In genomic region chr7:22855049-22855392, GRCh38 we compare ENCODE assay signal across 8 cellular contexts. TPM values are rescaled to one million over a fixed set of nuclear protein-coding genes. Genes with fewer than 3 reads are reported as not detected.
DNase-seq lines count a peak whose midpoint lies in the region; ATAC-seq and TF ChIP-seq lines count a peak whose summit lies in the region.

No MANE protein-coding gene starts in this region.

- no peak for TF ChIP-seq CTCF in GM12865 (IDR thresholded peaks at IDR 0.05; ENCODE audit: insufficient read depth, low read depth, low read length, missing control alignments)
- TF ChIP-seq CTCF in choroid plexus epithelial cell (conservative IDR thresholded peaks at IDR 0.05; ENCODE audit: low read depth, low read length) = peak; percentile 7
- no peak for TF ChIP-seq CTCF in neutrophil (IDR thresholded peaks at IDR 0.05)

- H3K9me3 ChIP-seq in neutrophil = no peaks in the 10 kb centered on the region

- peak overlapping the region; percentile 22 for H3K27ac ChIP-seq in neutrophil

- peaks cover 15 to 16% of the 10 kb centered on the region in 2 experiments for H3K4me1 ChIP-seq in neutrophil (ENCODE audit: control insufficient read depth in 1 of 2, insufficient read depth in 1 of 2, low read depth in 1 of 2, low read length in 1 of 2)

- H3K4me3 ChIP-seq in GM12865 (ENCODE audit: low read depth, low read length) = peak overlapping the region; percentile 69
- H3K4me3 ChIP-seq in choroid plexus epithelial cell (ENCODE audit: low read depth, low read length) = peak overlapping the region; percentile 68
- peak overlapping the region; percentile 88 to 94 for H3K4me3 ChIP-seq in neutrophil (ENCODE audit: low read depth in 1 of 2, low read length in 1 of 2)

- peaks cover 3% of the 10 kb centered on the region for H3K36me3 ChIP-seq in neutrophil

- no peak for ATAC-seq in left colon

- intact Hi-C loops in left colon (cut with DNase I, micrococcal nuclease) = no loop called here

- H3K27me3 ChIP-seq in neutrophil = peaks cover 35% of the 10 kb centered on the region

- DNase-seq in GM12865 (ENCODE audit: low read depth) = no peak
- peak; percentile 18 for DNase-seq in HT1080 (ENCODE audit: low read depth)
- DNase-seq in choroid plexus epithelial cell (ENCODE audit: low read depth) = no peak
- DNase-seq in central memory CD4-positive, alpha-beta T cell = no peak
- DNase-seq in left colon = no peak
- no peak for DNase-seq in AML-193 (lab: John Stamatoyannopoulos, UW)
- DNase-seq in DMS 273 (lab: John Stamatoyannopoulos, UW; ENCODE audit: unreplicated experiment) = no peak

RNA-seq across cellular contexts. Expression of gene TOMM7, which starts 32.4 kb away (rescaled TPM):
- total RNA-seq in HT1080 (2014; rRNA removed; shearing (Covaris generic)) = 117 and 160 TPM in 2 replicates
- polyA plus RNA-seq in HT1080 (2015; cell fraction: cytosol; rRNA removed) = 116 and 169 TPM in 2 replicates
- polyA plus RNA-seq in HT1080 (2015; cell fraction: nucleus; rRNA removed) = 39.9 and 48.7 TPM in 2 replicates
- total RNA-seq in left colon = 100 to 1,000 TPM; 207 to 251 TPM
